Comparison of ENCODE assay signal across 10 cellular contexts in genomic region chr9:132582276-132582785, GRCh38. TPM values are rescaled to one million over a fixed set of nuclear protein-coding genes. Genes with fewer than 3 reads are reported as not detected.
DNase-seq lines count a peak whose midpoint lies in the region; ATAC-seq, FAIRE-seq and TF ChIP-seq lines count a peak whose summit lies in the region.
"Had no signal": no experiment of that assay in that cellular context is flagged by ENCODE, and none has a peak within 500 bp of the region (broad histone marks: within the 10 kb centered on the region; RNA-seq: fewer than 3 reads in every experiment).

Gene BARHL1, plus strand, starts transcription at chr9:132582606. Its CDS starts 192 bp downstream, at chr9:132582798.

- intact Hi-C loops in Panc1 (cut with micrococcal nuclease; ENCODE audit: unreplicated experiment): no loop called here

- H3K9ac ChIP-seq in H1 (replicated peaks in 1 of 4; ENCODE audit: extremely low read depth in 1 of 4, low read depth in 3 of 4, low read length in 3 of 4): no peak within 1 kb of the TSS
- no peak within 1 kb of the TSS for H3K9ac ChIP-seq in parathyroid adenoma

- TF ChIP-seq POLR2A in H1 (IDR thresholded peaks at IDR 0.05; ENCODE audit: control extremely low read depth in 1 of 2, low read depth in 2 of 2, low read length in 2 of 2): no peak

- no peaks in the 10 kb centered on the region for H3K79me2 ChIP-seq in H1 (ENCODE audit: control insufficient read depth in 1 of 2, insufficient read depth in 2 of 2, low read length in 2 of 2)
- no peaks in the 10 kb centered on the region for H3K79me2 ChIP-seq in parathyroid adenoma

- POLR2A ChIA-PET in CD8-positive, alpha-beta memory T cell (lab: Charles Lee): no interaction called here
- POLR2A ChIA-PET in Panc1 (lab: Charles Lee): no interaction called here
- POLR2A ChIA-PET in H1 (lab: Charles Lee; ENCODE audit: partially characterized antibody): interaction anchor here (1.3 kb wide), 2 partner anchors 29 to 88 kb away, joined by 3 read pairs; partner anchors contain the start of genes DDX31 and GTF3C4

- no peak within 1 kb of the TSS for H3K18ac ChIP-seq in H1 (ENCODE audit: extremely low read depth, low read length)

- CTCF ChIA-PET in CD8-positive, alpha-beta memory T cell (lab: Charles Lee): no interaction called here
- CTCF ChIA-PET in Panc1 (lab: Charles Lee) (interaction anchor here (0.7 kb wide), 1 partner anchor 495 kb away, joined by 5 read pairs; no protein-coding TSS in a partner anchor), H1 (lab: Charles Lee; ENCODE audit: partially characterized antibody) (interaction anchor here (0.6 to 1.0 kb wide), 4 partner anchors 70 to 159 kb away, joined by 3 to 4 read pairs (median 3); partner anchors contain the start of gene GTF3C4)

- H3K36me3 Mint-ChIP-seq in CD8-positive, alpha-beta memory T cell: peaks cover 0 to 1% (median 0%) of the 10 kb centered on the region in 3 donors

- no peak within 1 kb of the TSS for H2BK15ac ChIP-seq in H1 (ENCODE audit: low read length)

- H3K4me2 ChIP-seq in H1 (ENCODE audit: insufficient read depth in 1 of 2, low read depth in 2 of 2, low read length in 2 of 2) (peak within 1 kb of the TSS; percentile 58 to 78), parathyroid adenoma (ENCODE audit: low read length) (peak within 1 kb of the TSS; percentile 69)

- H3K9me3 Mint-ChIP-seq in CD8-positive, alpha-beta memory T cell: no peaks in the 10 kb centered on the region

- no peak within 1 kb of the TSS for H3K23ac ChIP-seq in H1 (ENCODE audit: insufficient read length)

- peak within 1 kb of the TSS; percentile 73 to 87 (median 77) for H3K4me3 Mint-ChIP-seq in CD8-positive, alpha-beta memory T cell

- TF ChIP-seq CTCF in Panc1 (IDR thresholded peaks at IDR 0.05) (no peak), H1 (IDR thresholded peaks at IDR 0.05; ENCODE audit: control extremely low read depth in 1 of 3, insufficient read depth in 1 of 3, low read depth in 1 of 3, low read length in 3 of 3) (no peak), parathyroid adenoma (IDR thresholded peaks at IDR 0.05) (no peak)

- no peaks in the 10 kb centered on the region; the same call in 1 of the 2 replicates for H3K79me1 ChIP-seq in H1 (ENCODE audit: low read depth, low read length)

- H2BK120ac ChIP-seq in H1 (replicated peaks; ENCODE audit: low read depth, low read length): no peak within 1 kb of the TSS

- H2AFZ ChIP-seq in H1 (ENCODE audit: low read length) (no peak within 1 kb of the TSS), parathyroid adenoma (no peak within 1 kb of the TSS)

- ATAC-seq in Panc1: no peak

- no peak within 1 kb of the TSS for H2BK5ac ChIP-seq in H1 (ENCODE audit: low read depth, low read length)

- H4K8ac ChIP-seq in H1 (ENCODE audit: extremely low read depth, insufficient read depth, low read length): no peak within 1 kb of the TSS

- no peaks in the 10 kb centered on the region for H3K9me3 ChIP-seq in CD8-positive, alpha-beta memory T cell (ENCODE audit: low read length)
- H3K9me3 ChIP-seq in Panc1 (ENCODE audit: control insufficient read depth, insufficient read depth, low read depth, low read length): no peaks in the 10 kb centered on the region
- no peaks in the 10 kb centered on the region for H3K9me3 ChIP-seq in H1 (ENCODE audit: insufficient read depth in 2 of 2, low read depth in 1 of 2, low read length in 1 of 2)
- H3K9me3 ChIP-seq in parathyroid adenoma (ENCODE audit: control insufficient read depth, low read length): no peaks in the 10 kb centered on the region

- no peak within 1 kb of the TSS for H3K4ac ChIP-seq in H1 (replicated peaks; ENCODE audit: insufficient read length, low read depth, low read length)

- DNase-seq in CD8-positive, alpha-beta memory T cell: no peak
- DNase-seq in Panc1 (ENCODE audit: low read depth, low spot score): no peak
- no peak for DNase-seq in H1 (ENCODE audit: low read depth in 1 of 2, low spot score in 2 of 2)
- DNase-seq in NOMO-1 (lab: John Stamatoyannopoulos, UW; ENCODE audit: unreplicated experiment in 2 of 2): no peak
- DNase-seq in SHP77 (lab: John Stamatoyannopoulos, UW): no peak
- DNase-seq in activated gamma-delta T cell treated with Interleukin-2 at 50 U/mL for 16 hours: no peak
- no peak for DNase-seq in GM03348 (ENCODE audit: low spot score)
- DNase-seq: NCI-H2107 had no signal

- no peak within 1 kb of the TSS for H2BK12ac ChIP-seq in H1 (ENCODE audit: low read depth, low read length)

- H4K5ac ChIP-seq in H1 (ENCODE audit: insufficient read length, low read depth, low read length): no peak within 1 kb of the TSS

- H3K27me3 Mint-ChIP-seq in CD8-positive, alpha-beta memory T cell: peaks cover 72 to 74% of the 10 kb centered on the region in 2 donors

- no peak within 1 kb of the TSS for H4K91ac ChIP-seq in H1 (replicated peaks; ENCODE audit: insufficient read length, low read length)

- peak in 1 of 2 experiments; percentile 69; a peak in 1 of 3 replicates for TF ChIP-seq EP300 in H1 (IDR thresholded peaks at IDR 0.05; ENCODE audit: borderline replicate concordance in 1 of 2, low read depth in 2 of 2, low read length in 2 of 2)

- no peaks in the 10 kb centered on the region for H3K36me3 ChIP-seq in CD8-positive, alpha-beta memory T cell (ENCODE audit: insufficient read depth, low read length)
- no peaks in the 10 kb centered on the region for H3K36me3 ChIP-seq in Panc1 (ENCODE audit: control insufficient read depth, insufficient read depth, low read length)
- H3K36me3 ChIP-seq in H1 (ENCODE audit: control insufficient read depth in 2 of 4, insufficient read depth in 4 of 4, low read length in 3 of 4): peaks cover 0 to 4% (median 0%) of the 10 kb centered on the region in 4 experiments; a peak in 1 of 8 replicates
- no peaks in the 10 kb centered on the region for H3K36me3 ChIP-seq in parathyroid adenoma (ENCODE audit: control insufficient read depth, insufficient read depth, low read length)

- no peak within 1 kb of the TSS for H3K14ac ChIP-seq in H1 (ENCODE audit: insufficient read length)

- H3K27me3 ChIP-seq in CD8-positive, alpha-beta memory T cell (ENCODE audit: insufficient read depth, low read length, poor library complexity, severe bottlenecking): peaks cover 81% of the 10 kb centered on the region
- H3K27me3 ChIP-seq in Panc1 (ENCODE audit: control insufficient read depth, insufficient read depth, low read length) (peaks cover 9% of the 10 kb centered on the region; the same call in 1 of the 2 replicates), H1 (replicated peaks in 1 of 4; ENCODE audit: control insufficient read depth in 3 of 4, extremely low read depth in 1 of 4, insufficient read depth in 3 of 4, low read length in 3 of 4) (peaks cover 93 to 100% (median 99%) of the 10 kb centered on the region in 4 experiments), parathyroid adenoma (ENCODE audit: control insufficient read depth, insufficient read depth, low read length) (peaks cover 23% of the 10 kb centered on the region)

- 8% methylated on average over 22 of the region's 36 CpGs; no CpG with 5 or more reads in 1 of the 2 experiments for WGBS in H1 (ENCODE audit: extremely low coverage in 1 of 2, insufficient coverage in 1 of 2, insufficient read length in 1 of 2, insufficient replicate concordance in 2 of 2, low coverage in 1 of 2, low lambda C conversion rate in 2 of 2, missing lambda C conversion rate in 1 of 2), 2 experiments

- no peak within 1 kb of the TSS for H3K4me3 ChIP-seq in CD8-positive, alpha-beta memory T cell (ENCODE audit: low read length)
- H3K4me3 ChIP-seq in Panc1 (ENCODE audit: low read depth in 2 of 2, low read length in 2 of 2): peak within 1 kb of the TSS; percentile 16 to 26; a peak in 2 of 4 replicates
- H3K4me3 ChIP-seq in H1 (ENCODE audit: extremely low read depth in 1 of 4, insufficient read depth in 2 of 4, low read depth in 3 of 4, low read length in 4 of 4): peak within 1 kb of the TSS; percentile 16 to 55 (median 28); a peak in 5 of 8 replicates
- H3K4me3 ChIP-seq in parathyroid adenoma (ENCODE audit: low read depth, low read length): peak within 1 kb of the TSS; percentile 53

- peaks cover 8% of the 10 kb centered on the region for H3K4me1 ChIP-seq in CD8-positive, alpha-beta memory T cell (ENCODE audit: insufficient read depth, low read length)
- H3K4me1 ChIP-seq in Panc1 (ENCODE audit: control insufficient read depth, insufficient read depth, low read length) (no peaks in the 10 kb centered on the region), H1 (replicated peaks in 1 of 4; ENCODE audit: control insufficient read depth in 3 of 4, insufficient read depth in 4 of 4, low read length in 3 of 4) (peaks cover 0 to 60% (median 39%) of the 10 kb centered on the region in 4 experiments; a peak in 6 of 7 replicates), parathyroid adenoma (no peaks in the 10 kb centered on the region)

- no TSS peak for BruUV-seq in Panc1 (replicated peaks; lab: Mats Ljungman, UMichigan)

- no peak within 1 kb of the TSS for H2AK5ac ChIP-seq in H1 (ENCODE audit: low read depth, low read length)

- H2BK20ac ChIP-seq in H1 (ENCODE audit: low read length): no peak within 1 kb of the TSS

- H3K27ac Mint-ChIP-seq in CD8-positive, alpha-beta memory T cell: peak within 1 kb of the TSS in 4 of 8 donors; percentile 34 to 78 (median 55)

- H3K4me1 Mint-ChIP-seq in CD8-positive, alpha-beta memory T cell: peaks cover 7 to 12% (median 11%) of the 10 kb centered on the region in 3 donors

- FAIRE-seq in H1 (lab: Jason Lieb, UNC): no peak

- in situ Hi-C loops in Panc1 (cut with HindIII; ENCODE audit: low pct_unique_long_range_greater_than_20kb, low sequenced_read_pairs): no loop called here

- TF ChIP-seq RAD21 in H1 (IDR thresholded peaks at IDR 0.05 in 1 of 2, conservative IDR thresholded peaks at IDR 0.05 in 1 of 2; ENCODE audit: low read depth in 2 of 2, low read length in 2 of 2): peak in 1 of 2 experiments; percentile 24; a peak in 1 of 4 replicates

- H3K27ac ChIP-seq in CD8-positive, alpha-beta memory T cell (ENCODE audit: low read depth, low read length): no peak within 1 kb of the TSS
- H3K27ac ChIP-seq in Panc1 (ENCODE audit: low read length) (no peak within 1 kb of the TSS), H1 (ENCODE audit: low read depth, low read length) (no peak within 1 kb of the TSS), parathyroid adenoma (no peak within 1 kb of the TSS)

- peaks cover 8 to 27% of the 10 kb centered on the region in 2 experiments for H4K20me1 ChIP-seq in H1 (replicated peaks in 1 of 2; ENCODE audit: control insufficient read depth in 1 of 2, insufficient read depth in 2 of 2, low read length in 2 of 2)

- peaks cover 4% of the 10 kb centered on the region; the same call in 1 of the 2 replicates for H3K23me2 ChIP-seq in H1 (ENCODE audit: low read depth, low read length)

- H3K56ac ChIP-seq in H1 (replicated peaks; ENCODE audit: insufficient read length, low read depth, low read length): no peak within 1 kb of the TSS

RNA-seq across cellular contexts. Expression of gene BARHL1, which starts in this region (rescaled TPM):
- total RNA-seq in CD8-positive, alpha-beta memory T cell: not detected
- polyA plus RNA-seq in CD8-positive, alpha-beta memory T cell: not detected
- not detected for total RNA-seq in Panc1 (2021; ENCODE audit: unreplicated experiment)
- polyA plus RNA-seq in Panc1 (2012; ENCODE audit: insufficient read length): not detected
- not detected in 2 replicates for total RNA-seq in H1 (2021; fragmentation: NEBNext Ultra II Directional; extraction: Animal tissue kit (Norgen Biotek cat#: 25700))
- polyA plus RNA-seq in H1 (2011; rRNA removed): 0.06 TPM in 1 of 2 replicates, not detected in the other
- polyA plus RNA-seq in H1 (2011; cell fraction: cytosol; rRNA removed): 0.03 TPM
- 0.14 TPM for polyA plus RNA-seq in H1 (2011; cell fraction: nucleus; rRNA removed)
- polyA plus RNA-seq in H1 (2012, experiment 1 of 2): not detected in 4 replicates
- not detected for polyA plus RNA-seq in H1 (2012, experiment 2 of 2)
- not detected for polyA plus RNA-seq in H1 (2013, experiment 1 of 2)
- not detected for polyA plus RNA-seq in H1 (2013, experiment 2 of 2)
- not detected in 2 replicates for polyA minus RNA-seq in H1 (2011; rRNA and poly(A)+ RNA removed)
- not detected for polyA minus RNA-seq in H1 (2011; cell fraction: cytosol; rRNA and poly(A)+ RNA removed)
- polyA minus RNA-seq in H1 (2011; cell fraction: nucleus; rRNA and poly(A)+ RNA removed): not detected
- total RNA-seq: epithelial cell of proximal tubule had no signal
